Comparison of ENCODE assay signal across 27 cellular contexts in the genomic region with DNA sequence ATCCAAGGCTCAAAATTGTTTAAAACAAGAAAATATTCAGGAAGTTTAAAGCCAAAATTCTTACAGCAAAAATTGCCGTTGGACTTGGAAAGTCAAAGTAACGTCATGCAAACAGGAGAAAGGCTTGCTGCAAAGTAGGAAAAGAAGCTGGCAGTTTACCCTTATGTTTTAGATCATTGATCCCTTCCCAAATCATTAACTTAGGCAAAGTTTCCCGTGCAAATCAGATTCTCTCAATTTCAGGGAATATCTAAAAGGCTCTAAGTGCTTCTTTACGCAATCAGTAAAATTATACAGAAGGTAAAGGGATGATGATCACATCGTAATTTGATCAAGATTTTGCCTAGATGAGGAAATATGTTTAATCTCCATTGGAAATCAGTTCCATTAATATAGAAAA.
"Had no signal": no experiment of that assay in that cellular context is flagged by ENCODE, and none has a peak within 500 bp of the region (broad histone marks: within the 10 kb centered on the region; RNA-seq: fewer than 3 reads in every experiment).

No MANE protein-coding gene starts in this region.

- H3K4me1 Mint-ChIP-seq: immature natural killer cell; naive B cell; natural killer cell; stimulated activated naive B cell treated with anti-CD40 and anti-IgM and Interleukin-4, amounts not matched to agents 10 μg/mL and 1 μg/mL and 100 μg/mL, for 72 hours had no signal

- H3K36me3 ChIP-seq: lower lobe of right lung, ovary, prostate gland, right atrium auricular region, stomach, thyroid gland, transverse colon, upper lobe of left lung, vagina had no signal

- H3K9me3 Mint-ChIP-seq: natural killer cell had no signal

- H3K36me3 Mint-ChIP-seq: immature natural killer cell; mesothelial cell of epicardium; naive B cell; natural killer cell; stimulated activated naive B cell treated with anti-CD40 and anti-IgM and Interleukin-4, amounts not matched to agents 10 μg/mL and 1 μg/mL and 100 μg/mL, for 72 hours had no signal

- H3K9me3 ChIP-seq: lower lobe of right lung, ovary, prostate gland, right atrium auricular region, stomach, testis, thyroid gland, transverse colon, upper lobe of left lung, vagina had no signal

- H3K27ac ChIP-seq: lower lobe of right lung, ovary, prostate gland, right atrium auricular region, skin epidermis, testis, thyroid gland, transverse colon, vagina had no signal

- FAIRE-seq: islet of Langerhans had no signal

- H3K27me3 ChIP-seq: ovary, right atrium auricular region, stomach, testis, thyroid gland, transverse colon, upper lobe of left lung, vagina had no signal

- H3K4me3 ChIP-seq: lower lobe of right lung, ovary, prostate gland, right atrium auricular region, skin epidermis, stomach, testis, thyroid gland, transverse colon, upper lobe of left lung, vagina had no signal

- H3K27ac Mint-ChIP-seq: immature natural killer cell; mesothelial cell of epicardium; naive B cell; natural killer cell; stimulated activated naive B cell treated with anti-CD40 and anti-IgM and Interleukin-4, amounts not matched to agents 10 μg/mL and 1 μg/mL and 100 μg/mL, for 72 hours had no signal

- H3K27me3 Mint-ChIP-seq: naive B cell had no signal

- H3K4me1 ChIP-seq: lower lobe of right lung, prostate gland, right atrium auricular region, stomach, testis, thyroid gland, transverse colon, upper lobe of left lung, vagina had no signal

- DNase-seq: hypothalamus; immature natural killer cell; kidney; left ventricle myocardium superior; lower lobe of right lung; mesendoderm; naive B cell; natural killer cell; ovary; stimulated activated CD4-positive, alpha-beta T cell treated with anti-CD3 and anti-CD28 coated beads, Interleukin-12 subunit alpha, Interleukin-12 subunit beta, amount 100 ng/mL, for 4 hours; stimulated activated CD4-positive, alpha-beta T cell treated with anti-CD3 and anti-CD28 coated beads, Interleukin-15, amount 100 ng/mL, for 24 hours; stimulated activated CD4-positive, alpha-beta T cell treated with anti-CD3 and anti-CD28 coated beads, Interleukin-2, amount 100 ng/mL, for 24 hours; stimulated activated CD4-positive, alpha-beta T cell treated with anti-CD3 and anti-CD28 coated beads, Interleukin-4, amount 100 ng/mL, for 1 hour; stimulated activated naive B cell treated with anti-CD40 and anti-IgM and Interleukin-4, amounts not matched to agents 10 μg/mL and 1 μg/mL and 100 μg/mL, for 72 hours; stimulated activated naive CD8-positive, alpha-beta T cell treated with anti-CD3 and anti-CD28 coated beads, Interleukin-15, Interleukin-2, amounts not matched to agents 100 U/mL and 50 U/mL, for 24 hours; stomach; testis; thyroid gland; transverse colon; upper lobe of left lung had no signal

- ATAC-seq: left ventricle myocardium superior; lower lobe of right lung; natural killer cell; sciatic nerve; stimulated activated naive B cell treated with anti-CD40 and anti-IgM and Interleukin-4, amounts not matched to agents 10 μg/mL and 1 μg/mL and 100 μg/mL, for 72 hours; stimulated activated naive CD8-positive, alpha-beta T cell treated with anti-CD3 and anti-CD28 coated beads, Interleukin-15, Interleukin-2, amounts not matched to agents 100 U/mL and 50 U/mL, for 24 hours had no signal

- H3K4me3 Mint-ChIP-seq: immature natural killer cell; mesothelial cell of epicardium; naive B cell; natural killer cell; stimulated activated naive B cell treated with anti-CD40 and anti-IgM and Interleukin-4, amounts not matched to agents 10 μg/mL and 1 μg/mL and 100 μg/mL, for 72 hours had no signal
